ENCODE assay signal across 8 cellular contexts in the genomic region with DNA sequence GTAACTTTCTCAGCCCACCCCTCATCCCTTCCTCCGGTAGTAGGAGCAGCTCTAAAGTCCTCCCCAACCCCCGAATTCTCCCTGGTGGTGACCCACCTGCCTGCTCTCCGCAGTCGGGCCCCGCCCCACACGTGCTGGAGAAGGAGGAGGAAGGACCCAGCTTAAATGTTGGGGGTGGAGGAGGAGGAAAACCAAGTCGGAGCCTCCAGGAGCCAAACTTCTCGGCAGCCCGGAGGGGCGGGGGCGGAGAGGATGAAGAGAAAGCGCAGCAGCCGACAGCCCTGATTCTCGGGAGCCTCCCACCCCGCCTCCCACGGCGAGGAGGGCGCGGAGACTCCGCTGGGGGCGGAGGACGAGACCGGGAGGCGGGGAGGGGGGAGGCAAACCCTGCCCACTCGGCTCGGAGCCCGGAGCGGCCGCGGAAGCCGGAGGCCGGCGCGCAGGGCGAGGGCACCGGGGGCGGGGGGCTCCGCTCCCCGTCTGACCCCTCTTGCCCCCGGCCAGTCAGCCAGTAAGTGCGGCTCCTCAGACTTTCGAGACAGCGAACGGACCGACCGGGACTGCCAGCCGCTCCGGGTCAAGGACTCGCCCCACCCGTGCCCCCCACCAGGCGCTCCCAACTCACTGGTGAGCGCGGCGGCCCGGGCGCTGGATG. TPM values are rescaled to one million over a fixed set of nuclear protein-coding genes. Genes with fewer than 3 reads are reported as not detected.
A peak's percentile ranks its signal among the peaks of the same experiment; 100 is the strongest.
DNase-seq lines count a peak whose midpoint lies in the region; ATAC-seq, FAIRE-seq and TF ChIP-seq lines count a peak whose summit lies in the region.

A gene with protein sequence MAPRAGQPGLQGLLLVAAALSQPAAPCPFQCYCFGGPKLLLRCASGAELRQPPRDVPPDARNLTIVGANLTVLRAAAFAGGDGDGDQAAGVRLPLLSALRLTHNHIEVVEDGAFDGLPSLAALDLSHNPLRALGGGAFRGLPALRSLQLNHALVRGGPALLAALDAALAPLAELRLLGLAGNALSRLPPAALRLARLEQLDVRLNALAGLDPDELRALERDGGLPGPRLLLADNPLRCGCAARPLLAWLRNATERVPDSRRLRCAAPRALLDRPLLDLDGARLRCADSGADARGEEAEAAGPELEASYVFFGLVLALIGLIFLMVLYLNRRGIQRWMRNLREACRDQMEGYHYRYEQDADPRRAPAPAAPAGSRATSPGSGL (plus strand): TSS at position 394 of the 655 bp plus-strand sequence. CDS start 276 bp downstream, outside the sequence.

- TF ChIP-seq POLR2A in transverse colon (IDR thresholded peaks at IDR 0.05): no peak

- H3K4me1 ChIP-seq in Caco-2: peaks cover 10% of the 10 kb centered on the region; the same call in 1 of the 2 replicates
- H3K4me1 ChIP-seq in mesodermal cell (ENCODE audit: control insufficient read depth, insufficient read depth, low read length, poor library complexity, severe bottlenecking): peaks cover 9% of the 10 kb centered on the region
- H3K4me1 ChIP-seq in transverse colon: peaks cover 0 to 16% (median 11%) of the 10 kb centered on the region in 4 donors
- no peaks in the 10 kb centered on the region for H3K4me1 ChIP-seq in foreskin keratinocyte

- no peaks in the 10 kb centered on the region for H3K9me3 Mint-ChIP-seq in Caco-2 (ENCODE audit: unreplicated experiment)

- H3K9me3 ChIP-seq in Caco-2 (no peaks in the 10 kb centered on the region), mesodermal cell (ENCODE audit: control insufficient read depth, low read length) (no peaks in the 10 kb centered on the region), transverse colon (no peaks in the 10 kb centered on the region)

- POLR2A ChIA-PET in Caco-2 (lab: Charles Lee): interaction anchor here (0.7 kb wide), 1 partner anchor 26 kb away, joined by 3 read pairs; no protein-coding TSS in a partner anchor

- H3K36me3 ChIP-seq in Caco-2 (ENCODE audit: control insufficient read depth, insufficient read depth, low read length) (no peaks in the 10 kb centered on the region), bronchial epithelial cell (ENCODE audit: control insufficient read depth, insufficient read depth, low read length) (no peaks in the 10 kb centered on the region), mesodermal cell (ENCODE audit: control insufficient read depth, insufficient read depth, low read length) (no peaks in the 10 kb centered on the region), transverse colon (no peaks in the 10 kb centered on the region)

- WGBS in mesodermal cell (ENCODE audit: insufficient coverage in 2 of 2), 2 experiments: 0% methylated on average over 21 to 26 of the region's 56 CpGs
- WGBS in transverse colon (ENCODE audit: low coverage in 1 of 2), 2 donors: 7% methylated on average over 10 of the region's 56 CpGs; no CpG with 5 or more reads in 1 of the 2 donors

- no peak for ATAC-seq in foreskin keratinocyte
- ATAC-seq in HG03342 (IDR thresholded peaks at IDR 0.05; ENCODE audit: unreplicated experiment): no peak

- DNase-seq in Caco-2 (peak; percentile 53 to 55), NCI-H226 (peak; percentile 12), bronchial epithelial cell (ENCODE audit: low read depth) (no peak), transverse colon (no peak), HuH-7.5 (ENCODE audit: low spot score) (no peak), foreskin keratinocyte (no peak)

- H3K27ac ChIP-seq in mesodermal cell (ENCODE audit: low read depth, low read length, severe bottlenecking): no peak within 1 kb of the TSS
- peak within 1 kb of the TSS in 1 of 4 donors; percentile 6 for H3K27ac ChIP-seq in transverse colon
- H3K27ac ChIP-seq in foreskin keratinocyte: no peak within 1 kb of the TSS

- peaks cover 30% of the 10 kb centered on the region for H3K27me3 Mint-ChIP-seq in Caco-2 (ENCODE audit: insufficient read depth, unreplicated experiment)

- H3K4me3 ChIP-seq in Caco-2 (ENCODE audit: low read depth, low read length): peak within 1 kb of the TSS; percentile 47
- H3K4me3 ChIP-seq in bronchial epithelial cell (ENCODE audit: low read depth, low read length): peak within 1 kb of the TSS; percentile 22
- H3K4me3 ChIP-seq in mesodermal cell (ENCODE audit: extremely low read depth, insufficient read depth, low read length, poor library complexity, severe bottlenecking): peak within 1 kb of the TSS; percentile 40
- H3K4me3 ChIP-seq in transverse colon: peak within 1 kb of the TSS in 3 of 4 donors; percentile 19 to 49 (median 40)

- BruUV-seq in Caco-2 (replicated peaks; lab: Mats Ljungman, UMichigan): no TSS peak

- in situ Hi-C loops in transverse colon (cut with MboI; ENCODE audit: low pct_ligation_motif_present in 1 of 4, low pct_unique_long_range_greater_than_20kb in 1 of 4, low sequenced_read_pairs in 3 of 4): loop anchor here (10.0 to 25.0 kb wide), 4 partner anchors 96 to 303 kb away; a partner anchor contains a TSS

- FAIRE-seq in bronchial epithelial cell (lab: Jason Lieb, UNC): no peak

- peak within 1 kb of the TSS; percentile 78 for H3K4me3 Mint-ChIP-seq in Caco-2 (ENCODE audit: unreplicated experiment)

- CTCF ChIA-PET in Caco-2 (lab: Charles Lee): interaction anchor here (0.6 to 14.2 kb wide), 17 partner anchors 7 to 496 kb away, joined by 4 to 437 read pairs (median 13); no protein-coding TSS in a partner anchor

- no peak within 1 kb of the TSS for H3K27ac Mint-ChIP-seq in Caco-2 (ENCODE audit: unreplicated experiment)

- no peak for TF ChIP-seq EP300 in transverse colon (IDR thresholded peaks at IDR 0.05; ENCODE audit: low read depth)

- intact Hi-C loops in Caco-2 (cut with micrococcal nuclease; ENCODE audit: unreplicated experiment) (loop anchor here (1.0 to 10.0 kb wide), 6 partner anchors 26 to 536 kb away; no protein-coding TSS in a partner anchor), transverse colon (cut with DNase I; ENCODE audit: low total_unique reads) (no loop called here)

- H3K36me3 Mint-ChIP-seq in Caco-2 (ENCODE audit: insufficient read depth, unreplicated experiment): no peaks in the 10 kb centered on the region

- H3K4me1 Mint-ChIP-seq in Caco-2 (ENCODE audit: low read depth, unreplicated experiment): no peaks in the 10 kb centered on the region

- H3K27me3 ChIP-seq in Caco-2 (replicated peaks; ENCODE audit: control insufficient read depth, insufficient read depth, low read length): peaks cover 6% of the 10 kb centered on the region
- peaks cover 25% of the 10 kb centered on the region for H3K27me3 ChIP-seq in bronchial epithelial cell (ENCODE audit: control insufficient read depth, insufficient read depth, low read length)
- H3K27me3 ChIP-seq in transverse colon: peaks cover 57% of the 10 kb centered on the region
- H3K27me3 ChIP-seq in foreskin keratinocyte: peaks cover 80% of the 10 kb centered on the region

- TF ChIP-seq CTCF in Caco-2 (IDR thresholded peaks at IDR 0.05; ENCODE audit: insufficient read depth in 1 of 2, low read depth in 1 of 2, low read length in 1 of 2, severe bottlenecking in 1 of 2, unreplicated experiment in 1 of 2) (no peak), bronchial epithelial cell (IDR thresholded peaks at IDR 0.05; ENCODE audit: insufficient read depth, low read length, severe bottlenecking) (no peak), transverse colon (IDR thresholded peaks at IDR 0.05) (no peak), foreskin keratinocyte (conservative IDR thresholded peaks at IDR 0.05) (no peak)

RNA-seq across cellular contexts. Expression of the gene that starts here (rescaled TPM):
- total RNA-seq in Caco-2 (2022) (0.18 and 0.19 TPM in 2 replicates), bronchial epithelial cell (not detected in 2 replicates), transverse colon (1 to 10 TPM in 1 of 4 donors, under 1 TPM in 1, not detected in 2; 0.40 to 3.7 TPM), foreskin keratinocyte (not detected in 2 replicates)
- polyA plus RNA-seq in mesodermal cell (2013, experiment 1 of 2): 1.3 TPM
- 1.1 TPM for polyA plus RNA-seq in mesodermal cell (2013, experiment 2 of 2)
- polyA plus RNA-seq in foreskin keratinocyte: 0.01 TPM in 1 of 2 replicates, not detected in the other

Comparison
In these comparisons a context has a peak if more than half of its experiments do, and no peak if none do; other contexts are left out.
1. Peak in DNase-seq and H3K4me3 ChIP-seq in Caco-2; RNA of the gene not detected or under 1 TPM.